In genomic region chr7:35839860-35840854, GRCh38 we compare ENCODE assay signal across 10 cellular contexts. TPM values are rescaled to one million over a fixed set of nuclear protein-coding genes. Genes with fewer than 3 reads are reported as not detected.
DNase-seq lines count a peak whose midpoint lies in the region; ATAC-seq, FAIRE-seq and TF ChIP-seq lines count a peak whose summit lies in the region.
"Had no signal": no experiment of that assay in that cellular context is flagged by ENCODE, and none has a peak within 500 bp of the region (broad histone marks: within the 10 kb centered on the region; RNA-seq: fewer than 3 reads in every experiment).

No MANE protein-coding gene starts in this region.

- no peak overlapping the region for H3K4me3 ChIP-seq in Loucy (ENCODE audit: low read length, poor library complexity, severe bottlenecking)
- H3K4me3 ChIP-seq in bronchial epithelial cell (ENCODE audit: low read depth, low read length): no peak overlapping the region
- H3K4me3 ChIP-seq in osteoblast (ENCODE audit: insufficient read depth, low read length): no peak overlapping the region
- H3K4me3 ChIP-seq in upper lobe of left lung: no peak overlapping the region
- H3K4me3 ChIP-seq: coronary artery had no signal

- TF ChIP-seq CTCF in Loucy (conservative IDR thresholded peaks at IDR 0.05; ENCODE audit: low read length) (peak; percentile 19; the same call in 1 of the 2 replicates), bronchial epithelial cell (IDR thresholded peaks at IDR 0.05; ENCODE audit: insufficient read depth, low read length, severe bottlenecking) (no peak), osteoblast (IDR thresholded peaks at IDR 0.05; ENCODE audit: extremely low read depth, low read depth, low read length) (no peak), upper lobe of left lung (IDR thresholded peaks at IDR 0.05) (no peak)

- H3K27me3 ChIP-seq in Loucy (ENCODE audit: insufficient read depth, low read length, poor library complexity, severe bottlenecking): no peaks in the 10 kb centered on the region
- no peaks in the 10 kb centered on the region for H3K27me3 ChIP-seq in bronchial epithelial cell (ENCODE audit: control insufficient read depth, insufficient read depth, low read length)
- H3K27me3 ChIP-seq in osteoblast (ENCODE audit: insufficient read depth, low read length): no peaks in the 10 kb centered on the region
- H3K27me3 ChIP-seq in upper lobe of left lung: no peaks in the 10 kb centered on the region

- H3K9me3 ChIP-seq in Loucy (ENCODE audit: insufficient read depth, low read depth, low read length) (no peaks in the 10 kb centered on the region), osteoblast (ENCODE audit: low read depth, low read length) (no peaks in the 10 kb centered on the region), upper lobe of left lung (no peaks in the 10 kb centered on the region)

- DNase-seq in EH (ENCODE audit: low read depth) (peak; percentile 83), bronchial epithelial cell (ENCODE audit: low read depth) (peak; percentile 78), osteoblast (ENCODE audit: insufficient read length, low spot score, missing footprints) (peak; percentile 62), upper lobe of left lung (no peak), posterior vena cava (ENCODE audit: low spot score) (no peak)
- no peak for DNase-seq in activated CD4-positive, alpha-beta T cell treated with anti-CD3 and anti-CD28 coated beads, Interleukin-2, amount 10 ng/mL, durations not matched to agents 24 days and 14 days
- DNase-seq: NCI-H1694; stimulated activated naive B cell treated with anti-CD40 and anti-IgM and Interleukin-4, amounts not matched to agents 10 μg/mL and 1 μg/mL and 100 μg/mL, for 72 hours had no signal

- H3K36me3 ChIP-seq in Loucy (ENCODE audit: insufficient read depth, low read length): peaks cover 72% of the 10 kb centered on the region
- peaks cover 1% of the 10 kb centered on the region for H3K36me3 ChIP-seq in bronchial epithelial cell (ENCODE audit: control insufficient read depth, insufficient read depth, low read length)
- peaks cover 10% of the 10 kb centered on the region for H3K36me3 ChIP-seq in osteoblast (ENCODE audit: insufficient read depth, low read length)
- H3K36me3 ChIP-seq in upper lobe of left lung: peaks cover 0 to 12% (median 3%) of the 10 kb centered on the region in 4 donors

- FAIRE-seq in bronchial epithelial cell (lab: Jason Lieb, UNC): no peak

- H3K4me3 Mint-ChIP-seq in activated CD4-positive, alpha-beta T cell treated with anti-CD3 and anti-CD28 coated beads, Interleukin-2, amount 10 ng/mL, durations not matched to agents 24 days and 14 days: no peak overlapping the region
- H3K4me3 Mint-ChIP-seq: stimulated activated naive B cell treated with anti-CD40 and anti-IgM and Interleukin-4, amounts not matched to agents 10 μg/mL and 1 μg/mL and 100 μg/mL, for 72 hours had no signal

- no peak for TF ChIP-seq EP300 in upper lobe of left lung (IDR thresholded peaks at IDR 0.05)

- H4K20me1 ChIP-seq in Loucy (ENCODE audit: insufficient read depth, low read length, poor library complexity, severe bottlenecking): peaks cover 78% of the 10 kb centered on the region
- peaks cover 14% of the 10 kb centered on the region for H4K20me1 ChIP-seq in osteoblast (ENCODE audit: insufficient read depth, low read length)

- no peak overlapping the region for H3K27ac Mint-ChIP-seq in activated CD4-positive, alpha-beta T cell treated with anti-CD3 and anti-CD28 coated beads, Interleukin-2, amount 10 ng/mL, durations not matched to agents 24 days and 14 days
- H3K27ac Mint-ChIP-seq: stimulated activated naive B cell treated with anti-CD40 and anti-IgM and Interleukin-4, amounts not matched to agents 10 μg/mL and 1 μg/mL and 100 μg/mL, for 72 hours had no signal

- peaks cover 95% of the 10 kb centered on the region for H3K79me2 ChIP-seq in Loucy (ENCODE audit: insufficient read depth, low read length)
- H3K79me2 ChIP-seq in osteoblast (ENCODE audit: insufficient read depth, low read length): peaks cover 92% of the 10 kb centered on the region

- intact Hi-C loops in posterior vena cava (cut with DNase I): no loop called here
- intact Hi-C loops in activated CD4-positive, alpha-beta T cell treated with anti-CD3 and anti-CD28 coated beads, Interleukin-2, amount 10 ng/mL, durations not matched to agents 24 days and 14 days (cut with micrococcal nuclease): loop anchor here (2.0 to 5.0 kb wide), 2 partner anchors 21 to 37 kb away; no protein-coding TSS in a partner anchor

- H3K9ac ChIP-seq in Loucy (ENCODE audit: low read depth, low read length, poor library complexity, severe bottlenecking): no peak overlapping the region

- ATAC-seq in upper lobe of left lung (ENCODE audit: low FRiP score in 2 of 2): no peak
- ATAC-seq: stimulated activated naive B cell treated with anti-CD40 and anti-IgM and Interleukin-4, amounts not matched to agents 10 μg/mL and 1 μg/mL and 100 μg/mL, for 72 hours had no signal

- H3K27ac ChIP-seq in osteoblast (ENCODE audit: low read depth, low read length) (no peak overlapping the region), upper lobe of left lung (no peak overlapping the region)
- H3K27ac ChIP-seq: coronary artery had no signal

- no peaks in the 10 kb centered on the region for H3K9me2 ChIP-seq in Loucy (replicated peaks; ENCODE audit: low read depth, low read length)

- TF ChIP-seq POLR2A in upper lobe of left lung (IDR thresholded peaks at IDR 0.05): no peak

- H3F3A ChIP-seq in Loucy (ENCODE audit: low read depth): no peaks in the 10 kb centered on the region

- no peaks in the 10 kb centered on the region for H3K27me3 Mint-ChIP-seq in activated CD4-positive, alpha-beta T cell treated with anti-CD3 and anti-CD28 coated beads, Interleukin-2, amount 10 ng/mL, durations not matched to agents 24 days and 14 days
- H3K27me3 Mint-ChIP-seq: stimulated activated naive B cell treated with anti-CD40 and anti-IgM and Interleukin-4, amounts not matched to agents 10 μg/mL and 1 μg/mL and 100 μg/mL, for 72 hours had no signal

- peaks cover 37% of the 10 kb centered on the region for H3K36me3 Mint-ChIP-seq in activated CD4-positive, alpha-beta T cell treated with anti-CD3 and anti-CD28 coated beads, Interleukin-2, amount 10 ng/mL, durations not matched to agents 24 days and 14 days (ENCODE audit: low read depth)

- no peak overlapping the region for H3K4me2 ChIP-seq in Loucy (ENCODE audit: low read depth, low read length, poor library complexity, severe bottlenecking)
- H3K4me2 ChIP-seq in osteoblast (ENCODE audit: insufficient read depth, low read length): no peak overlapping the region

- WGBS in upper lobe of left lung, 2 donors: 100% methylated on average over 1 of the region's 1 CpG

- H2AFZ ChIP-seq in Loucy (ENCODE audit: low read length) (no peak overlapping the region), osteoblast (ENCODE audit: low read length) (no peak overlapping the region)

- no peaks in the 10 kb centered on the region for H3K4me1 ChIP-seq in Loucy (ENCODE audit: insufficient read depth, low read length, poor library complexity, severe bottlenecking)
- H3K4me1 ChIP-seq in osteoblast (ENCODE audit: insufficient read depth, low read length): peaks cover 5% of the 10 kb centered on the region
- H3K4me1 ChIP-seq in upper lobe of left lung: peaks cover 0 to 9% (median 4%) of the 10 kb centered on the region in 4 donors

- H3K9me3 Mint-ChIP-seq in activated CD4-positive, alpha-beta T cell treated with anti-CD3 and anti-CD28 coated beads, Interleukin-2, amount 10 ng/mL, durations not matched to agents 24 days and 14 days: no peaks in the 10 kb centered on the region
- H3K9me3 Mint-ChIP-seq: stimulated activated naive B cell treated with anti-CD40 and anti-IgM and Interleukin-4, amounts not matched to agents 10 μg/mL and 1 μg/mL and 100 μg/mL, for 72 hours had no signal

- H3K4me1 Mint-ChIP-seq in activated CD4-positive, alpha-beta T cell treated with anti-CD3 and anti-CD28 coated beads, Interleukin-2, amount 10 ng/mL, durations not matched to agents 24 days and 14 days: peaks cover 16% of the 10 kb centered on the region

RNA-seq across cellular contexts. Expression of gene SEPTIN7, which starts 39.3 kb away (rescaled TPM):
- 65.0 and 129 TPM in 2 replicates for total RNA-seq in bronchial epithelial cell
- 178 and 191 TPM in 2 replicates for total RNA-seq in osteoblast
- 100 to 1,000 TPM in 5 of 6 donors, 10 to 100 TPM in 1; 47.1 to 215 (median 142) TPM for total RNA-seq in upper lobe of left lung
- 100 to 1,000 TPM; 283 to 287 TPM for total RNA-seq in posterior vena cava
- 202 and 205 TPM in 2 replicates for total RNA-seq in activated CD4-positive, alpha-beta T cell treated with anti-CD3 and anti-CD28 coated beads, Interleukin-2, amount 10 ng/mL, durations not matched to agents 24 days and 14 days

Comparison
In these comparisons a context has a peak if more than half of its experiments do, and no peak if none do; other contexts are left out.
1. DNase-seq: peak in EH (single experiment), bronchial epithelial cell (single experiment) and osteoblast (single experiment); none in upper lobe of left lung (0 of 2), posterior vena cava (single experiment) and activated CD4-positive, alpha-beta T cell treated with anti-CD3 and anti-CD28 coated beads, Interleukin-2, amount 10 ng/mL, durations not matched to agents 24 days and 14 days (single experiment).